Comparison of ENCODE assay signal across 10 cellular contexts in the genomic region with DNA sequence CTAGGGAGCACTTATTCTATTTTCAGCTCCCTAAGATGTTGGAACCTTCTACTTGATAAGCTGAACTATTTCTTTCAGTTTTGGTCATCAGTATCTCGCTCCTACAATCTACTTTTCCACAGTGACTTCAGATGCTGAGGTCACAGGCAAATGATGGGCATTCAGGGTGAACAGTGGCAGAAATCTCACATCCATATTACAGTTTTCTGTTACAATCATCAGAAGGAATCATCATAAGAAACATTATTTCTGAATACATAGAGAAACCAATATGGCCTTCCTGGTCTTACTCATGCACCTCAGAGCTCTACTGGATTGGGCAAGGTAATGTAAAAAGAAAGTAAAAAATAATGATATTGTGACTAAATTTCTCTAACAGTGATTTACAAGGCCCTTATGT.
DNase-seq lines count a peak whose midpoint lies in the region; ATAC-seq and TF ChIP-seq lines count a peak whose summit lies in the region.
"Had no signal": no experiment of that assay in that cellular context is flagged by ENCODE, and none has a peak within 500 bp of the region (broad histone marks: within the 10 kb centered on the region; RNA-seq: fewer than 3 reads in every experiment).

No MANE protein-coding gene starts in this region.

- no peak for TF ChIP-seq POLR2A in GM18505 (IDR thresholded peaks at IDR 0.05; ENCODE audit: borderline replicate concordance, extremely low read depth, insufficient read depth, insufficient read length)

- ATAC-seq in GM18505 (IDR thresholded peaks at IDR 0.05; ENCODE audit: unreplicated experiment): peak; percentile 70
- peak; percentile 70 for ATAC-seq in GM19452 (IDR thresholded peaks at IDR 0.05; ENCODE audit: unreplicated experiment)
- peak; percentile 62 for ATAC-seq in HG02798 (IDR thresholded peaks at IDR 0.05; ENCODE audit: poor library complexity, unreplicated experiment)
- ATAC-seq in HG03469 (IDR thresholded peaks at IDR 0.05; ENCODE audit: unreplicated experiment): peak; percentile 81
- ATAC-seq: left ventricle myocardium superior had no signal

- no peak for DNase-seq in NCI-H1092 (lab: John Stamatoyannopoulos, UW)
- no peak for DNase-seq in hypothalamus (lab: John Stamatoyannopoulos, UW)
- DNase-seq in NCI-H446 treated with DMSO at 0.1 percent for 48 hours (lab: John Stamatoyannopoulos, UW): no peak
- no peak for DNase-seq in NCI-H2171 treated with DMSO at 0.1 percent for 48 hours (lab: John Stamatoyannopoulos, UW)
- DNase-seq: dorsolateral prefrontal cortex, left ventricle myocardium superior had no signal
